18 cellular contexts compared by ENCODE assay signal in genomic region chr18:71136487-71136886, GRCh38.
"Had no signal": no experiment of that assay in that cellular context is flagged by ENCODE, and none has a peak within 500 bp of the region (broad histone marks: within the 10 kb centered on the region; RNA-seq: fewer than 3 reads in every experiment).

No MANE protein-coding gene starts in this region.

- DNase-seq: activated CD4-positive, alpha-beta T cell treated with anti-CD3 and anti-CD28 coated beads for 1 hour; activated CD4-positive, alpha-beta T cell treated with anti-CD3 and anti-CD28 coated beads, Interleukin-2, amount 50 U/mL, for 4 hours; activated naive CD4-positive, alpha-beta T cell treated with anti-CD3 and anti-CD28 coated beads for 36 hours; activated naive CD8-positive, alpha-beta T cell treated with anti-CD3 and anti-CD28 coated beads, Interleukin-2, amount 50 U/mL, for 24 hours; colonic mucosa; effector CD4-positive, alpha-beta T cell; glutamatergic neuron; mammary epithelial cell; naive thymus-derived CD8-positive, alpha-beta T cell; small intestine; stimulated activated CD4-positive, alpha-beta T cell treated with anti-CD3 and anti-CD28 coated beads, Interleukin-4, amount 100 ng/mL, for 24 hours; stimulated activated naive CD4-positive, alpha-beta T cell had no signal

- H3K4me1 ChIP-seq: colonic mucosa, esophagus muscularis mucosa, parathyroid adenoma, suprapubic skin had no signal

- H3K79me2 ChIP-seq: parathyroid adenoma had no signal

- H3K36me3 ChIP-seq: colonic mucosa, esophagus muscularis mucosa, suprapubic skin had no signal

- H2AFZ ChIP-seq: parathyroid adenoma had no signal

- H3K27ac ChIP-seq: colonic mucosa, esophagus muscularis mucosa, parathyroid adenoma, suprapubic skin, VCaP had no signal

- FAIRE-seq: astrocyte, bronchial epithelial cell, small intestine had no signal

- H3K4me3 ChIP-seq: colonic mucosa, esophagus muscularis mucosa, suprapubic skin had no signal

- H3K9me3 ChIP-seq: colonic mucosa, esophagus muscularis mucosa, suprapubic skin had no signal

- H3K9ac ChIP-seq: parathyroid adenoma had no signal

- ATAC-seq: activated naive CD8-positive, alpha-beta T cell treated with anti-CD3 and anti-CD28 coated beads, Interleukin-2, amount 50 U/mL, for 24 hours; naive thymus-derived CD8-positive, alpha-beta T cell had no signal

- H3K27me3 ChIP-seq: colonic mucosa, esophagus muscularis mucosa, suprapubic skin had no signal
